29 cellular contexts compared by ENCODE assay signal in genomic region chr14:38751459-38751858, GRCh38.
"Had no signal": no experiment of that assay in that cellular context is flagged by ENCODE, and none has a peak within 500 bp of the region (broad histone marks: within the 10 kb centered on the region; RNA-seq: fewer than 3 reads in every experiment).

No MANE protein-coding gene starts in this region.

- H3K9me3 ChIP-seq: stomach, suprapubic skin, testis, thoracic aorta, thyroid gland, tibial artery, transverse colon, upper lobe of left lung, upper lobe of right lung, uterus, vagina had no signal

- H3K9me3 Mint-ChIP-seq: stimulated activated effector memory CD8-positive, alpha-beta T cell treated with anti-CD3 and anti-CD28 coated beads, Interleukin-12 subunit alpha, Interleukin-12 subunit beta, amount 100 ng/mL, for 72 hours; stimulated activated naive CD8-positive, alpha-beta T cell treated with anti-CD3 and anti-CD28 coated beads, Interleukin-15, amount 100 ng/mL, for 72 hours; stimulated activated naive CD8-positive, alpha-beta T cell treated with anti-CD3 and anti-CD28 coated beads, Interleukin-15, Interleukin-2, amounts not matched to agents 100 ng/mL and 50 ng/mL, for 24 hours; type B pancreatic cell had no signal

- H3K4me1 ChIP-seq: stomach, suprapubic skin, testis, thyroid gland, tibial artery, tibial nerve, upper lobe of left lung, upper lobe of right lung, uterus, vagina had no signal

- H3K27ac ChIP-seq: stomach, suprapubic skin, testis, thoracic aorta, thyroid gland, tibial artery, tibial nerve, transverse colon, upper lobe of left lung, upper lobe of right lung, uterus, vagina had no signal

- ATAC-seq: stimulated activated effector memory CD8-positive, alpha-beta T cell treated with anti-CD3 and anti-CD28 coated beads, Interleukin-12 subunit alpha, Interleukin-12 subunit beta, amount 100 ng/mL, for 72 hours; stimulated activated memory B cell treated with anti-CD40 and anti-IgM and Interleukin-4, amounts not matched to agents 10 μg/mL and 1 μg/mL and 100 μg/mL, for 72 hours; stimulated activated naive B cell treated with anti-CD40 and anti-IgM and Interleukin-4, amounts not matched to agents 10 μg/mL and 1 μg/mL and 100 μg/mL, for 72 hours; stimulated activated naive CD8-positive, alpha-beta T cell treated with anti-CD3 and anti-CD28 coated beads, Interleukin-15, amount 100 ng/mL, for 72 hours; stimulated activated naive CD8-positive, alpha-beta T cell treated with anti-CD3 and anti-CD28 coated beads, Interleukin-15, Interleukin-2, amounts not matched to agents 100 U/mL and 50 U/mL, for 24 hours; upper lobe of right lung had no signal

- H3K36me3 ChIP-seq: stomach, suprapubic skin, thoracic aorta, thyroid gland, tibial artery, tibial nerve, transverse colon, upper lobe of left lung, upper lobe of right lung, uterus, vagina had no signal

- H3K27ac Mint-ChIP-seq: stimulated activated effector memory CD8-positive, alpha-beta T cell treated with anti-CD3 and anti-CD28 coated beads, Interleukin-12 subunit alpha, Interleukin-12 subunit beta, amount 100 ng/mL, for 72 hours; stimulated activated memory B cell treated with anti-CD40 and anti-IgM and Interleukin-4, amounts not matched to agents 10 μg/mL and 1 μg/mL and 100 μg/mL, for 72 hours; stimulated activated naive B cell treated with anti-CD40 and anti-IgM and Interleukin-4, amounts not matched to agents 10 μg/mL and 1 μg/mL and 100 μg/mL, for 72 hours; stimulated activated naive CD8-positive, alpha-beta T cell treated with anti-CD3 and anti-CD28 coated beads, Interleukin-15, amount 100 ng/mL, for 72 hours; stimulated activated naive CD8-positive, alpha-beta T cell treated with anti-CD3 and anti-CD28 coated beads, Interleukin-15, Interleukin-2, amounts not matched to agents 100 ng/mL and 50 ng/mL, for 24 hours; type B pancreatic cell had no signal

- FAIRE-seq: urothelium cell line had no signal

- H3K4me3 Mint-ChIP-seq: stimulated activated effector memory CD8-positive, alpha-beta T cell treated with anti-CD3 and anti-CD28 coated beads, Interleukin-12 subunit alpha, Interleukin-12 subunit beta, amount 100 ng/mL, for 72 hours; stimulated activated memory B cell treated with anti-CD40 and anti-IgM and Interleukin-4, amounts not matched to agents 10 μg/mL and 1 μg/mL and 100 μg/mL, for 72 hours; stimulated activated naive B cell treated with anti-CD40 and anti-IgM and Interleukin-4, amounts not matched to agents 10 μg/mL and 1 μg/mL and 100 μg/mL, for 72 hours; stimulated activated naive CD8-positive, alpha-beta T cell treated with anti-CD3 and anti-CD28 coated beads, Interleukin-15, amount 100 ng/mL, for 72 hours; stimulated activated naive CD8-positive, alpha-beta T cell treated with anti-CD3 and anti-CD28 coated beads, Interleukin-15, Interleukin-2, amounts not matched to agents 100 ng/mL and 50 ng/mL, for 24 hours; type B pancreatic cell had no signal

- H3K27me3 ChIP-seq: stomach, suprapubic skin, testis, thyroid gland, tibial artery, tibial nerve, transverse colon, upper lobe of left lung, upper lobe of right lung, uterus, vagina had no signal

- H3K27me3 Mint-ChIP-seq: stimulated activated memory B cell treated with anti-CD40 and anti-IgM and Interleukin-4, amounts not matched to agents 10 μg/mL and 1 μg/mL and 100 μg/mL, for 72 hours; stimulated activated naive B cell treated with anti-CD40 and anti-IgM and Interleukin-4, amounts not matched to agents 10 μg/mL and 1 μg/mL and 100 μg/mL, for 72 hours; stimulated activated naive CD8-positive, alpha-beta T cell treated with anti-CD3 and anti-CD28 coated beads, Interleukin-15, amount 100 ng/mL, for 72 hours; stimulated activated naive CD8-positive, alpha-beta T cell treated with anti-CD3 and anti-CD28 coated beads, Interleukin-15, Interleukin-2, amounts not matched to agents 100 ng/mL and 50 ng/mL, for 24 hours; type B pancreatic cell had no signal

- H3K4me3 ChIP-seq: stomach, suprapubic skin, testis, thoracic aorta, thyroid gland, tibial artery, tibial nerve, transverse colon, upper lobe of left lung, upper lobe of right lung, uterus, vagina had no signal

- H3K4me1 Mint-ChIP-seq: stimulated activated effector memory CD8-positive, alpha-beta T cell treated with anti-CD3 and anti-CD28 coated beads, Interleukin-12 subunit alpha, Interleukin-12 subunit beta, amount 100 ng/mL, for 72 hours; stimulated activated memory B cell treated with anti-CD40 and anti-IgM and Interleukin-4, amounts not matched to agents 10 μg/mL and 1 μg/mL and 100 μg/mL, for 72 hours; stimulated activated naive B cell treated with anti-CD40 and anti-IgM and Interleukin-4, amounts not matched to agents 10 μg/mL and 1 μg/mL and 100 μg/mL, for 72 hours; stimulated activated naive CD8-positive, alpha-beta T cell treated with anti-CD3 and anti-CD28 coated beads, Interleukin-15, amount 100 ng/mL, for 72 hours had no signal

- H3K36me3 Mint-ChIP-seq: stimulated activated effector memory CD8-positive, alpha-beta T cell treated with anti-CD3 and anti-CD28 coated beads, Interleukin-12 subunit alpha, Interleukin-12 subunit beta, amount 100 ng/mL, for 72 hours; stimulated activated memory B cell treated with anti-CD40 and anti-IgM and Interleukin-4, amounts not matched to agents 10 μg/mL and 1 μg/mL and 100 μg/mL, for 72 hours; stimulated activated naive B cell treated with anti-CD40 and anti-IgM and Interleukin-4, amounts not matched to agents 10 μg/mL and 1 μg/mL and 100 μg/mL, for 72 hours; type B pancreatic cell had no signal

- DNase-seq: stimulated activated CD4-positive, alpha-beta T cell treated with anti-CD3 and anti-CD28 coated beads, Interleukin-2, amount 100 ng/mL, for 48 hours; stimulated activated CD4-positive, alpha-beta T cell treated with anti-CD3 and anti-CD28 coated beads, Interleukin-4, amount 100 ng/mL, for 1 hour; stimulated activated CD4-positive, alpha-beta T cell treated with anti-CD3 and anti-CD28 coated beads, Interleukin-4, amount 100 ng/mL, for 24 hours; stimulated activated CD4-positive, alpha-beta T cell treated with anti-CD3 and anti-CD28 coated beads, Interleukin-4, amount 100 ng/mL, for 4 hours; stimulated activated CD8-positive, alpha-beta memory T cell treated with anti-CD3 and anti-CD28 coated beads, Interleukin-4, amount 100 ng/mL, for 48 hours; stimulated activated naive B cell treated with anti-CD40 and anti-IgM and Interleukin-4, amounts not matched to agents 10 μg/mL and 1 μg/mL and 100 μg/mL, for 72 hours; stimulated activated naive CD4-positive, alpha-beta T cell; stimulated activated naive CD4-positive, alpha-beta T cell treated with Interleukin-2 at 50 U/mL for 16 hours; stimulated activated naive CD8-positive, alpha-beta T cell treated with anti-CD3 and anti-CD28 coated beads, Interleukin-15, amount 100 ng/mL, for 72 hours; stimulated activated naive CD8-positive, alpha-beta T cell treated with anti-CD3 and anti-CD28 coated beads, Interleukin-15, Interleukin-2, amounts not matched to agents 100 U/mL and 50 U/mL, for 24 hours; stomach; substantia nigra; testis; thyroid gland; tibial artery; transverse colon; trophoblast cell; upper lobe of left lung; upper lobe of right lung; uterus had no signal
